Comparison of ENCODE assay signal across 1 cellular context in the genomic region with DNA sequence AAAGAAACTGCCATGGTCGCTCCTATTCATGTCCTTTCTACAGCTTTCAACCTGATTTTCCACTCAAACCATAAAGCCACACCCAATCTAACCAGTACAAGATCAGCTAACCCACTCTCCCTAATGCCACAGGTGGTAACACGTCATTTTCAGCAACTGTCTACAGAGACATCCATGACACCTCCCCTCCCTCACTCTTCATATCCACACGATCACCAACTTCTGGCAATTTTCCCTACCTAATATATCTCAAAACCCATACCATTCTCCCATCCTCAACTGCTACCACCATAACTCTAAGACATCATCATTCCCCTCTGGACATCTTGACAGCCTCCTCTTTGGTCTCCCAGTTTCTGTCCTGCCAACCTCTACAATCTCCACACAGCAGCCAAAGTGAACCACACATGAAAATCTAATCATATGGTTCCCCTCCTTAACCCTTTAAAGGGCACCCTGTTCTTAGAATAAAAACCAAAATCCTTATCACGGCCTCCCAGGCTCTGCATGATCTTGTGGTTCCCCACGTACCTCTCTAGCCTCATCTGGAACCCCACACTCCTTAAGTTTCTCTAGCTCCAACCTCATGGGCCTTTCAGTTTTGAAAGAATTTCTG.
A peak's percentile ranks its signal among the peaks of the same experiment; 100 is the strongest.
TF ChIP-seq lines count a peak whose summit lies in the region.

No MANE protein-coding gene starts in this region.

TF ChIP-seq in HepG2, 621 proteins besides CTCF, POLR2A, EP300 and RAD21:
- TF ChIP-seq ARID2 (CRISPR knock-in tag; IDR thresholded peaks at IDR 0.05; ENCODE audit: borderline replicate concordance) (0 out of 2 replicates have a peak, but pooled peaks have one; percentile 6), ZNF839 (CRISPR knock-in tag; IDR thresholded peaks at IDR 0.05; ENCODE audit: borderline replicate concordance) (no peak)
